In the genomic region with DNA sequence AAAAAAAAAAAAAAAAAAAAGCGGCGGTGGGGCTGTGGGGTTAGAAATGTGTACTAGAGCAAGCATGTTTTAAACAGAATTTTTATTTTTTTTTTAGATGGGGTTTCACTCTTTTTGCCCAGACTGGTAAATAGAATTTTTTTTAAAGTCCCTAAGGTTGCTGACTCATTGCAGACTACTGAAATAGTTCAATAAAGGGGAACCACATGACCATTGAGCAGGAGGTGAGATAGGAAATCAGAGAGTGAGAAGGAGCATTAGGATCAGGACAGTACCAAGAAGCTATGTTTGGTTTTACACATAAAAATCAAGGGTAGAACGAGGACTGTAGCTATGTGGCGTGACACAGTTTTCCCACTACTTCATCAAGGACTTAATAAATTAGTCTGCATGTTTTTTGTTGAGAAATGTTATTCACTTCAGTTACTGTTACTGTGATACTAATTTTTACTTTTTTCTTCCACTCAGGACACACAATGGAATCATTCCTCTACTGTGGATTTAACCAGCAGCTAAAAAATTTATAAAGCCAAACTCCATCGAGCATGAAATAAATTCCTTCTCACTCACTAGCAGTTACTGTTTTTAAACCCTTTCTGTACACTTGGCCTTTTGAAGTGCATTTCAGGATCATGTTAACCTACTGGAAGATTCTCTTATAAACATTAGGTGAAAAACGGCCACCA, we compare ENCODE assay signal across 12 cellular contexts. TPM values are rescaled to one million over a fixed set of nuclear protein-coding genes. Genes with fewer than 3 reads are reported as not detected.
A peak's percentile ranks its signal among the peaks of the same experiment; 100 is the strongest.
DNase-seq lines count a peak whose midpoint lies in the region; ATAC-seq, FAIRE-seq and TF ChIP-seq lines count a peak whose summit lies in the region.
"Had no signal": no experiment of that assay in that cellular context is flagged by ENCODE, and none has a peak within 500 bp of the region (broad histone marks: within the 10 kb centered on the region; RNA-seq: fewer than 3 reads in every experiment).

No MANE protein-coding gene starts in this region.

- H3K4me1 ChIP-seq in GM12878 (ENCODE audit: control insufficient read depth, insufficient read depth, low read length) (no peaks in the 10 kb centered on the region), kidney (ENCODE audit: control insufficient read depth in 1 of 2, insufficient read depth in 1 of 2, low read depth in 1 of 2, low read length in 2 of 2) (peaks cover 2 to 10% of the 10 kb centered on the region in 2 donors), thoracic aorta (ENCODE audit: control insufficient read depth in 1 of 2, low read depth in 2 of 2) (peaks cover 16 to 22% of the 10 kb centered on the region in 2 donors)

- CTCF ChIA-PET in GM12878 (lab: Yijun Ruan, JAX) = no interaction called here

- DNase-seq in GM12878 (ENCODE audit: low read depth, low spot score) = peak; percentile 19
- DNase-seq in kidney = no peak
- DNase-seq in thoracic aorta (ENCODE audit: low spot score) = no peak
- DNase-seq in hypothalamus (lab: John Stamatoyannopoulos, UW) = no peak
- DNase-seq in COLO829 (ENCODE audit: low spot score) = no peak
- no peak for DNase-seq in activated CD4-positive, alpha-beta T cell treated with anti-CD3 and anti-CD28 coated beads for 1 hour
- DNase-seq in AML-193 (lab: John Stamatoyannopoulos, UW) = no peak
- DNase-seq: foreskin melanocyte, NCI-H1105 had no signal

- H3K79me2 ChIP-seq in GM12878 (ENCODE audit: control insufficient read depth, insufficient read depth, low read length) = no peaks in the 10 kb centered on the region

- intact Hi-C loops in GM12878 (cut with micrococcal nuclease; ENCODE audit: unreplicated experiment) (no loop called here), kidney (cut with DNase I) (no loop called here)

- H4K20me1 ChIP-seq in GM12878 (ENCODE audit: control insufficient read depth, insufficient read depth) = no peaks in the 10 kb centered on the region

- peak; percentile 88 for ATAC-seq in GM19395 (IDR thresholded peaks at IDR 0.05; ENCODE audit: unreplicated experiment)
- peak; percentile 81 for ATAC-seq in GM12878
- ATAC-seq in thoracic aorta (ENCODE audit: insufficient number of reproducible peaks, low FRiP score, low read depth) = peak; percentile 2
- ATAC-seq: activated CD4-positive, CD25-positive, alpha-beta regulatory T cell treated with anti-CD3 and anti-CD28 coated beads, Interleukin-2, amount 50 U/mL, for 24 hours had no signal

- in situ Hi-C loops in GM12878 (cut with MboI) = no loop called here

- H2AFZ ChIP-seq in GM12878 (ENCODE audit: control insufficient read depth, low read depth, low read length) = no peak overlapping the region

- H3K9me3 ChIP-seq in GM12878 (replicated peaks; ENCODE audit: control insufficient read depth, insufficient read depth, low read length) (no peaks in the 10 kb centered on the region), kidney (ENCODE audit: control insufficient read depth in 1 of 2, low read length in 2 of 2) (no peaks in the 10 kb centered on the region), thoracic aorta (no peaks in the 10 kb centered on the region)

- TF ChIP-seq POLR2A in GM12878 (IDR thresholded peaks at IDR 0.05; ENCODE audit: low read depth, low read length) = no peak

- H3K36me3 ChIP-seq in GM12878 (ENCODE audit: control insufficient read depth in 2 of 2, insufficient read depth in 2 of 2, low read length in 1 of 2) (no peaks in the 10 kb centered on the region), kidney (ENCODE audit: control insufficient read depth in 1 of 2, insufficient read depth in 2 of 2, low read length in 2 of 2) (no peaks in the 10 kb centered on the region), thoracic aorta (no peaks in the 10 kb centered on the region)

- H3K27ac ChIP-seq in GM12878 (ENCODE audit: control insufficient read depth, insufficient read depth) = no peak overlapping the region
- H3K27ac ChIP-seq in kidney (ENCODE audit: low read depth in 2 of 2, low read length in 2 of 2) = peak overlapping the region; percentile 81 to 85
- H3K27ac ChIP-seq in thoracic aorta = peak overlapping the region; percentile 26 to 58

- WGBS in GM12878 (ENCODE audit: insufficient coverage, insufficient replicate concordance, low lambda C conversion rate, missing lambda C conversion rate) = 1% methylated on average over 4 of the region's 6 CpGs

- no peak overlapping the region for H3K4me2 ChIP-seq in GM12878 (ENCODE audit: control insufficient read depth, insufficient read depth)

- RAD21 ChIA-PET in GM12878 (lab: Charles Lee; ENCODE audit: unreplicated experiment) = no interaction called here

- TF ChIP-seq RAD21 in GM12878 (IDR thresholded peaks at IDR 0.05; ENCODE audit: insufficient read depth, low read depth, low read length) = no peak

- TF ChIP-seq CTCF in GM12878 (IDR thresholded peaks at IDR 0.05 in 2 of 3, conservative IDR thresholded peaks at IDR 0.05 in 1 of 3; ENCODE audit: control insufficient read depth in 2 of 3, extremely low read depth in 1 of 3, insufficient read depth in 1 of 3, low read depth in 3 of 3, low read length in 3 of 3) (no peak), kidney (IDR thresholded peaks at IDR 0.05; ENCODE audit: borderline replicate concordance, extremely low read depth, insufficient read depth) (no peak), thoracic aorta (IDR thresholded peaks at IDR 0.05) (no peak)

- TF ChIP-seq EP300 in GM12878 (IDR thresholded peaks at IDR 0.05; ENCODE audit: borderline replicate concordance in 1 of 2, control insufficient read depth in 1 of 2, low read depth in 2 of 2, low read length in 2 of 2) = 0 out of 4 replicates have a peak, but pooled peaks of 1 of the 2 experiments have one; percentile 16

- FAIRE-seq in GM12878 (lab: Jason Lieb, UNC) (no peak), kidney (lab: Jason Lieb, UNC) (peak; percentile 35)
- FAIRE-seq: G401.6 had no signal

- H3K4me3 ChIP-seq in GM12878 (no peak overlapping the region), kidney (ENCODE audit: low read length in 2 of 2) (no peak overlapping the region), thoracic aorta (no peak overlapping the region)

- H3K9ac ChIP-seq in GM12878 (ENCODE audit: control insufficient read depth, insufficient read depth, low read length) = no peak overlapping the region
- peak overlapping the region in 1 of 2 donors; percentile 38 for H3K9ac ChIP-seq in kidney (ENCODE audit: low read length in 2 of 2)

- H3K27me3 ChIP-seq in GM12878 (replicated peaks in 1 of 2; ENCODE audit: control insufficient read depth in 2 of 2, insufficient read depth in 2 of 2, low read length in 1 of 2) (no peaks in the 10 kb centered on the region), thoracic aorta (replicated peaks; ENCODE audit: insufficient read depth) (no peaks in the 10 kb centered on the region)

- SMC1A ChIA-PET in GM12878 (lab: Charles Lee; ENCODE audit: uncharacterized antibody, unreplicated experiment) = interaction anchor here (1.2 kb wide), 1 partner anchor 179 kb away, joined by 3 read pairs; no protein-coding TSS in a partner anchor

- BruUV-seq in GM12878 (replicated peaks; lab: Mats Ljungman, UMichigan) = no TSS peak

- POLR2A ChIA-PET in GM12878 (lab: Charles Lee) = no interaction called here

TF ChIP-seq in GM12878, 131 proteins besides CTCF, POLR2A, EP300 and RAD21 (continues in another document):
- no peak for TF ChIP-seq SP1 (IDR thresholded peaks at IDR 0.05; ENCODE audit: low read depth, low read length)
- TF ChIP-seq PAX5 (IDR thresholded peaks at IDR 0.05; ENCODE audit: borderline replicate concordance, low read depth, low read length) = no peak
- TF ChIP-seq ZNF384 (IDR thresholded peaks at IDR 0.05; ENCODE audit: borderline replicate concordance, low read depth, low read length) = peak; percentile 70
- TF ChIP-seq, protein P1, sequence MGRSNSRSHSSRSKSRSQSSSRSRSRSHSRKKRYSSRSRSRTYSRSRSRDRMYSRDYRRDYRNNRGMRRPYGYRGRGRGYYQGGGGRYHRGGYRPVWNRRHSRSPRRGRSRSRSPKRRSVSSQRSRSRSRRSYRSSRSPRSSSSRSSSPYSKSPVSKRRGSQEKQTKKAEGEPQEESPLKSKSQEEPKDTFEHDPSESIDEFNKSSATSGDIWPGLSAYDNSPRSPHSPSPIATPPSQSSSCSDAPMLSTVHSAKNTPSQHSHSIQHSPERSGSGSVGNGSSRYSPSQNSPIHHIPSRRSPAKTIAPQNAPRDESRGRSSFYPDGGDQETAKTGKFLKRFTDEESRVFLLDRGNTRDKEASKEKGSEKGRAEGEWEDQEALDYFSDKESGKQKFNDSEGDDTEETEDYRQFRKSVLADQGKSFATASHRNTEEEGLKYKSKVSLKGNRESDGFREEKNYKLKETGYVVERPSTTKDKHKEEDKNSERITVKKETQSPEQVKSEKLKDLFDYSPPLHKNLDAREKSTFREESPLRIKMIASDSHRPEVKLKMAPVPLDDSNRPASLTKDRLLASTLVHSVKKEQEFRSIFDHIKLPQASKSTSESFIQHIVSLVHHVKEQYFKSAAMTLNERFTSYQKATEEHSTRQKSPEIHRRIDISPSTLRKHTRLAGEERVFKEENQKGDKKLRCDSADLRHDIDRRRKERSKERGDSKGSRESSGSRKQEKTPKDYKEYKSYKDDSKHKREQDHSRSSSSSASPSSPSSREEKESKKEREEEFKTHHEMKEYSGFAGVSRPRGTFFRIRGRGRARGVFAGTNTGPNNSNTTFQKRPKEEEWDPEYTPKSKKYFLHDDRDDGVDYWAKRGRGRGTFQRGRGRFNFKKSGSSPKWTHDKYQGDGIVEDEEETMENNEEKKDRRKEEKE (IDR thresholded peaks at IDR 0.05) = no peak
- TF ChIP-seq CBX3 (IDR thresholded peaks at IDR 0.05; ENCODE audit: borderline replicate concordance, low read depth) = no peak
- 0 out of 4 replicates have a peak, but pooled peaks of 1 of the 2 experiments have one; percentile 38 for TF ChIP-seq IKZF2 (IDR thresholded peaks at IDR 0.05)

RNA-seq across cellular contexts. Expression of gene LAMA1, which starts 33.4 kb away (rescaled TPM):
- 0.06 TPM in 1 of 2 replicates, not detected in the other for total RNA-seq in GM12878 (2013; cell fraction: nucleolus; rRNA removed)
- total RNA-seq in GM12878 (2014; rRNA removed) (under 0.01 TPM in 1 of 2 replicates, not detected in the other), GM12878 (2014; rRNA removed; fragmentation: Illumina TruSeq; extraction: Trizol) (under 0.01 TPM in 1 of 2 replicates, not detected in the other), GM12878 (2021) (0.13 TPM in 2 replicates), kidney (14.1 TPM), thoracic aorta (under 1 TPM in 1 of 2 donors, not detected in 1; 0.56 TPM)
- not detected for polyA plus RNA-seq in GM12878 (2011; ENCODE audit: low read depth)
- polyA plus RNA-seq in GM12878 (2011; rRNA removed) (1.5 and 1.9 TPM in 2 replicates), GM12878 (2014; fragmentation: Illumina TruSeq; extraction: Trizol) (not detected in 2 replicates), GM12878 (2014; fragmentation: Nextera tagmentation; extraction: Ambion mirVana) (not detected), GM12878 (2014; rRNA removed) (not detected in 2 replicates), GM12878 (2016; fragmentation: Nextera tagmentation; extraction: Ambion mirVana) (not detected), kidney (ENCODE audit: insufficient read depth, low read depth, low replicate concordance) (10.7 TPM)
- polyA plus RNA-seq in GM12878 (2011; cell fraction: cytosol; rRNA removed) = 1.3 and 1.6 TPM in 2 replicates
- polyA plus RNA-seq in GM12878 (2011; cell fraction: nucleus; rRNA removed) = 9.1 and 10.3 TPM in 2 replicates
- polyA plus RNA-seq in GM12878 (2012) = 0.07 TPM in 1 of 2 replicates, not detected in the other
- polyA minus RNA-seq in GM12878 (2011; rRNA and poly(A)+ RNA removed) = 3.4 and 3.7 TPM in 2 replicates
- 2.0 and 3.2 TPM in 2 replicates for polyA minus RNA-seq in GM12878 (2011; cell fraction: cytosol; rRNA and poly(A)+ RNA removed)
- polyA minus RNA-seq in GM12878 (2011; cell fraction: nucleus; rRNA and poly(A)+ RNA removed) = 3.6 and 5.7 TPM in 2 replicates

Comparison
In these comparisons a context has a peak if more than half of its experiments do, and no peak if none do; other contexts are left out.
1. ATAC-seq: peak in every context shown above with its lines; median percentile 88 in GM19395; 81 in GM12878; 2 in thoracic aorta.